17 cellular contexts compared by ENCODE assay signal in genomic region chr1:89279011-89279466, GRCh38. TPM values are rescaled to one million over a fixed set of nuclear protein-coding genes. Genes with fewer than 3 reads are reported as not detected.
DNase-seq lines count a peak whose midpoint lies in the region; ATAC-seq, FAIRE-seq and TF ChIP-seq lines count a peak whose summit lies in the region.
"Had no signal": no experiment of that assay in that cellular context is flagged by ENCODE, and none has a peak within 500 bp of the region (broad histone marks: within the 10 kb centered on the region; RNA-seq: fewer than 3 reads in every experiment).

No MANE protein-coding gene starts in this region.

- no TSS peak for BruUV-seq in GM12878 (replicated peaks; lab: Mats Ljungman, UMichigan)

- no peak for ATAC-seq in stimulated activated naive CD8-positive, alpha-beta T cell treated with anti-CD3 and anti-CD28 coated beads, Interleukin-15, Interleukin-2, amounts not matched to agents 100 U/mL and 50 U/mL, for 24 hours
- ATAC-seq in GM12878 (peak; percentile 47; the same call in 1 of the 3 replicates), HG02588 (IDR thresholded peaks at IDR 0.05; ENCODE audit: unreplicated experiment) (no peak), HG03280 (IDR thresholded peaks at IDR 0.05; ENCODE audit: unreplicated experiment) (no peak)
- ATAC-seq: heart right ventricle had no signal

- H4K20me1 ChIP-seq in GM12878 (ENCODE audit: control insufficient read depth, insufficient read depth), result no peaks in the 10 kb centered on the region

- peak overlapping the region; percentile 39 for H2AFZ ChIP-seq in GM12878 (ENCODE audit: control insufficient read depth, low read depth, low read length)

- no peaks in the 10 kb centered on the region for H3K27me3 Mint-ChIP-seq in stimulated activated naive CD8-positive, alpha-beta T cell treated with anti-CD3 and anti-CD28 coated beads, Interleukin-15, Interleukin-2, amounts not matched to agents 100 ng/mL and 50 ng/mL, for 24 hours
- H3K27me3 Mint-ChIP-seq: progenitor cell of endocrine pancreas had no signal

- no peaks in the 10 kb centered on the region for H3K36me3 Mint-ChIP-seq in stimulated activated naive CD8-positive, alpha-beta T cell treated with anti-CD3 and anti-CD28 coated beads, Interleukin-15, Interleukin-2, amounts not matched to agents 100 ng/mL and 50 ng/mL, for 24 hours (ENCODE audit: low read depth)

- no peaks in the 10 kb centered on the region for H3K9me3 ChIP-seq in GM12878 (replicated peaks; ENCODE audit: control insufficient read depth, insufficient read depth, low read length)
- H3K9me3 ChIP-seq: heart right ventricle, tibial artery had no signal

- H3K4me1 ChIP-seq in GM12878 (ENCODE audit: control insufficient read depth, insufficient read depth, low read length), result no peaks in the 10 kb centered on the region
- H3K4me1 ChIP-seq: tibial artery had no signal

- intact Hi-C loops in GM12878 (cut with micrococcal nuclease; ENCODE audit: unreplicated experiment), result loop anchor here (5.0 kb wide), 2 partner anchors 78 to 82 kb away; partner anchors contain the start of gene GBP4

- H3K36me3 ChIP-seq in GM12878 (ENCODE audit: control insufficient read depth in 2 of 2, insufficient read depth in 2 of 2, low read length in 1 of 2), result no peaks in the 10 kb centered on the region
- H3K36me3 ChIP-seq: heart right ventricle, tibial artery had no signal

- H3K27ac ChIP-seq in GM12878 (ENCODE audit: control insufficient read depth, insufficient read depth) (no peak overlapping the region), caudate nucleus (ENCODE audit: low read depth, low read length) (no peak overlapping the region)
- H3K27ac ChIP-seq: tibial artery had no signal

- no peaks in the 10 kb centered on the region for H3K79me2 ChIP-seq in GM12878 (ENCODE audit: control insufficient read depth, insufficient read depth, low read length)

- no peak for TF ChIP-seq EP300 in GM12878 (IDR thresholded peaks at IDR 0.05; ENCODE audit: borderline replicate concordance in 1 of 2, control insufficient read depth in 1 of 2, low read depth in 2 of 2, low read length in 2 of 2)

- CTCF ChIA-PET in GM12878 (lab: Yijun Ruan, JAX), result no interaction called here

- no peak overlapping the region; the same call in 1 of the 2 replicates for H3K4me2 ChIP-seq in GM12878 (ENCODE audit: control insufficient read depth, insufficient read depth)

- TF ChIP-seq RAD21 in GM12878 (IDR thresholded peaks at IDR 0.05; ENCODE audit: insufficient read depth, low read depth, low read length), result no peak

- no peaks in the 10 kb centered on the region for H3K9me3 Mint-ChIP-seq in stimulated activated naive CD8-positive, alpha-beta T cell treated with anti-CD3 and anti-CD28 coated beads, Interleukin-15, Interleukin-2, amounts not matched to agents 100 ng/mL and 50 ng/mL, for 24 hours

- peaks cover 83% of the 10 kb centered on the region for H3K4me1 Mint-ChIP-seq in stimulated activated naive CD8-positive, alpha-beta T cell treated with anti-CD3 and anti-CD28 coated beads, Interleukin-15, Interleukin-2, amounts not matched to agents 100 ng/mL and 50 ng/mL, for 24 hours (ENCODE audit: low read depth)

- SMC1A ChIA-PET in GM12878 (lab: Charles Lee; ENCODE audit: uncharacterized antibody, unreplicated experiment), result interaction anchor here (1.8 kb wide), 1 partner anchor 193 kb away, joined by 6 read pairs; no protein-coding TSS in a partner anchor

- in situ Hi-C loops in GM12878 (cut with MboI), result no loop called here

- peak overlapping the region; percentile 84 for H3K27ac Mint-ChIP-seq in stimulated activated naive CD8-positive, alpha-beta T cell treated with anti-CD3 and anti-CD28 coated beads, Interleukin-15, Interleukin-2, amounts not matched to agents 100 ng/mL and 50 ng/mL, for 24 hours
- H3K27ac Mint-ChIP-seq: progenitor cell of endocrine pancreas had no signal

- H3K27me3 ChIP-seq in GM12878 (replicated peaks in 1 of 2; ENCODE audit: control insufficient read depth in 2 of 2, insufficient read depth in 2 of 2, low read length in 1 of 2), result no peaks in the 10 kb centered on the region
- H3K27me3 ChIP-seq: heart right ventricle, tibial artery had no signal

- FAIRE-seq in GM12878 (lab: Jason Lieb, UNC), result no peak
- FAIRE-seq: colon had no signal

- no peak overlapping the region for H3K4me3 ChIP-seq in GM12878
- H3K4me3 ChIP-seq: heart right ventricle, tibial artery had no signal

- no peak overlapping the region for H3K9ac ChIP-seq in GM12878 (ENCODE audit: control insufficient read depth, insufficient read depth, low read length)

- WGBS in GM12878 (ENCODE audit: insufficient coverage, insufficient replicate concordance, low lambda C conversion rate, missing lambda C conversion rate), result 48% methylated on average over 6 of the region's 6 CpGs

- RAD21 ChIA-PET in GM12878 (lab: Charles Lee; ENCODE audit: unreplicated experiment), result no interaction called here

- peak overlapping the region; percentile 55 for H3K4me3 Mint-ChIP-seq in stimulated activated naive CD8-positive, alpha-beta T cell treated with anti-CD3 and anti-CD28 coated beads, Interleukin-15, Interleukin-2, amounts not matched to agents 100 ng/mL and 50 ng/mL, for 24 hours

- POLR2A ChIA-PET in GM12878 (lab: Charles Lee), result no interaction called here

- TF ChIP-seq POLR2A in GM12878 (IDR thresholded peaks at IDR 0.05; ENCODE audit: low read depth, low read length), result no peak

- no peak for TF ChIP-seq CTCF in GM12878 (IDR thresholded peaks at IDR 0.05 in 2 of 3, conservative IDR thresholded peaks at IDR 0.05 in 1 of 3; ENCODE audit: control insufficient read depth in 2 of 3, extremely low read depth in 1 of 3, insufficient read depth in 1 of 3, low read depth in 3 of 3, low read length in 3 of 3)

- DNase-seq in stimulated activated naive CD8-positive, alpha-beta T cell treated with anti-CD3 and anti-CD28 coated beads, Interleukin-15, Interleukin-2, amounts not matched to agents 100 U/mL and 50 U/mL, for 24 hours, result no peak
- peak; percentile 13 for DNase-seq in NCI-H69 (lab: John Stamatoyannopoulos, UW)
- DNase-seq in GM12878 (ENCODE audit: low read depth, low spot score), result no peak
- DNase-seq in NCI-H446 (lab: John Stamatoyannopoulos, UW), result no peak
- no peak for DNase-seq in caudate nucleus (lab: John Stamatoyannopoulos, UW)
- DNase-seq: activated CD4-positive, alpha-beta T cell treated with anti-CD3 and anti-CD28 coated beads, Interleukin-2, amount 50 U/mL, for 48 hours; amygdala; DMS153; heart right ventricle; NCI-H1092 treated with DMSO at 0.1 percent for 48 hours; NCI-H226; tibial artery had no signal

TF ChIP-seq in GM12878, 131 proteins besides CTCF, POLR2A, EP300 and RAD21 (continues in another document):
- TF ChIP-seq PAX8 (IDR thresholded peaks at IDR 0.05) (no peak), ETV6 (conservative IDR thresholded peaks at IDR 0.05 in 1 of 2, IDR thresholded peaks at IDR 0.05 in 1 of 2; ENCODE audit: borderline replicate concordance in 1 of 2, low read depth in 1 of 2) (no peak), E4F1 (IDR thresholded peaks at IDR 0.05; ENCODE audit: borderline replicate concordance, partially characterized antibody) (no peak)

RNA-seq across cellular contexts. Expression of gene GBP5, which starts 6.4 kb away (rescaled TPM):
- 2.9 and 3.5 TPM in 2 replicates for total RNA-seq in GM12878 (2013; cell fraction: nucleolus; rRNA removed)
- 0.17 and 0.60 TPM in 2 replicates for total RNA-seq in GM12878 (2014; rRNA removed)
- 0.40 and 0.74 TPM in 2 replicates for total RNA-seq in GM12878 (2014; rRNA removed; fragmentation: Illumina TruSeq; extraction: Trizol)
- total RNA-seq in GM12878 (2021), result 0.44 and 0.56 TPM in 2 replicates
- polyA plus RNA-seq in GM12878 (2011; ENCODE audit: low read depth), result 1.3 TPM
- 0.50 and 0.53 TPM in 2 replicates for polyA plus RNA-seq in GM12878 (2011; rRNA removed)
- polyA plus RNA-seq in GM12878 (2011; cell fraction: cytosol; rRNA removed), result 0.13 and 0.20 TPM in 2 replicates
- 0.51 TPM in 2 replicates for polyA plus RNA-seq in GM12878 (2011; cell fraction: nucleus; rRNA removed)
- polyA plus RNA-seq in GM12878 (2012), result 1.8 TPM in 2 replicates
- polyA plus RNA-seq in GM12878 (2014; fragmentation: Illumina TruSeq; extraction: Trizol), result 0.31 and 0.78 TPM in 2 replicates
- polyA plus RNA-seq in GM12878 (2014; fragmentation: Nextera tagmentation; extraction: Ambion mirVana), result under 1 TPM; 0.29 to 0.55 TPM
- polyA plus RNA-seq in GM12878 (2014; rRNA removed), result 0.37 and 0.72 TPM in 2 replicates
- 1 to 10 TPM in 1 of 2 experiments, under 1 TPM in 1; 0.35 to 1.0 TPM for polyA plus RNA-seq in GM12878 (2016; fragmentation: Nextera tagmentation; extraction: Ambion mirVana)
- polyA minus RNA-seq in GM12878 (2011; rRNA and poly(A)+ RNA removed), result 0.26 and 0.73 TPM in 2 replicates
- not detected in 2 replicates for polyA minus RNA-seq in GM12878 (2011; cell fraction: cytosol; rRNA and poly(A)+ RNA removed)
- 0.19 and 0.36 TPM in 2 replicates for polyA minus RNA-seq in GM12878 (2011; cell fraction: nucleus; rRNA and poly(A)+ RNA removed)
- total RNA-seq: progenitor cell of endocrine pancreas had no signal
